Comparison of ENCODE assay signal across 8 cellular contexts in the genomic region with DNA sequence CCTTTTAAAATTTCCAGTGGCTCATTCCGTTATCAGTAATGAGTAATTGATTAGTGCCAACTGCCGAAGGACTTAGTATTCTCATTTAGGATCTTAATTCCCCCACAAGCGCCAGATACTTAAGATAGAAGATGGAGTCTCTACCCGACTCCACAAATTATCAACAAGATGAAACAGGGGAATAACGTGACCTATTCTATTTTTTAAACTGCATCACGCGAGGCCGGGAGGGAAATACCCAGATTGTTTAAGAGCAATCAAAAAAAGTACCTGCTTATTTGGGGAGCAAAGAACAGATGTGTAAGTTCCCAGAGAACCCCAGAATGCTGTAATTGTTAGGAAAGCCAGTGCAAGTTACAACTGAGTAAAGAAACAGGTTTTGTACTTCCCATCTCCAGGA. TPM values are rescaled to one million over a fixed set of nuclear protein-coding genes. Genes with fewer than 3 reads are reported as not detected.
DNase-seq lines count a peak whose midpoint lies in the region; ATAC-seq and TF ChIP-seq lines count a peak whose summit lies in the region.

No MANE protein-coding gene starts in this region.

- no peaks in the 10 kb centered on the region for H3K9me3 ChIP-seq in HAP-1
- H3K9me3 ChIP-seq in muscle layer of colon (ENCODE audit: low read length) = no peaks in the 10 kb centered on the region

- POLR2A ChIA-PET in AG04449 (lab: Yijun Ruan, JAX) = interaction anchor here (1.4 kb wide), 1 partner anchor 18 kb away, joined by 5 read pairs; no protein-coding TSS in a partner anchor

- no peak for DNase-seq in AG04449 (ENCODE audit: low read depth, low spot score)
- no peak for DNase-seq in HAP-1 (ENCODE audit: low spot score in 2 of 2)
- no peak for DNase-seq in astrocyte of the cerebellum (ENCODE audit: low read depth)
- no peak for DNase-seq in omental fat pad (ENCODE audit: low spot score)
- no peak for DNase-seq in activated CD4-positive, alpha-beta T cell treated with anti-CD3 and anti-CD28 coated beads for 1 hour

- H3K4me3 ChIP-seq in AG04449 (ENCODE audit: low read depth, low read length) (peak overlapping the region; percentile 86), HAP-1 (peak overlapping the region; percentile 67), astrocyte of the cerebellum (ENCODE audit: low read depth, low read length) (peak overlapping the region; percentile 88), muscle layer of colon (ENCODE audit: low read depth in 1 of 2, low read length in 2 of 2) (peak overlapping the region; percentile 87 to 88)

- peak overlapping the region; percentile 50 for H3K9ac ChIP-seq in muscle layer of colon (ENCODE audit: low read length)

- no peak for ATAC-seq in HG02840 (IDR thresholded peaks at IDR 0.05; ENCODE audit: low FRiP score, unreplicated experiment)
- no peak for ATAC-seq in HG02870 (IDR thresholded peaks at IDR 0.05; ENCODE audit: unreplicated experiment)
- no peak for ATAC-seq in omental fat pad (ENCODE audit: low FRiP score)

- peaks cover 13% of the 10 kb centered on the region for H3K4me1 ChIP-seq in HAP-1
- H3K4me1 ChIP-seq in muscle layer of colon (ENCODE audit: insufficient read depth, low read length) = peaks cover 4% of the 10 kb centered on the region

- CTCF ChIA-PET in AG04449 (lab: Yijun Ruan, JAX) = interaction anchor here (0.8 to 8.5 kb wide), 28 partner anchors 9 to 237 kb away, joined by 3 to 351 read pairs (median 9); a partner anchor contains a TSS

- no peaks in the 10 kb centered on the region for H3K27me3 ChIP-seq in HAP-1 (ENCODE audit: low read depth)
- no peaks in the 10 kb centered on the region for H3K27me3 ChIP-seq in muscle layer of colon (ENCODE audit: control insufficient read depth in 1 of 2, insufficient read depth in 2 of 2, low read length in 2 of 2)

- H3K36me3 ChIP-seq in HAP-1 (replicated peaks) (no peaks in the 10 kb centered on the region), muscle layer of colon (ENCODE audit: insufficient read depth, low read length) (no peaks in the 10 kb centered on the region)

- TF ChIP-seq CTCF in AG04449 (IDR thresholded peaks at IDR 0.05; ENCODE audit: insufficient read depth, low read length, missing control alignments) (no peak), astrocyte of the cerebellum (IDR thresholded peaks at IDR 0.05; ENCODE audit: low read depth, low read length, missing control alignments) (no peak), omental fat pad (IDR thresholded peaks at IDR 0.05) (no peak)

- in situ Hi-C loops in HAP-1 (cut with MboI; ENCODE audit: low sequenced_read_pairs) (loop anchor here (5.0 to 25.0 kb wide), 2 partner anchors 151 to 506 kb away; a partner anchor contains a TSS), astrocyte of the cerebellum (cut with HindIII; ENCODE audit: low sequenced_read_pairs) (no loop called here)

- H3K27ac ChIP-seq in muscle layer of colon (ENCODE audit: low read depth, low read length) = peak overlapping the region; percentile 87

RNA-seq across cellular contexts. Expression of a gene that starts 1.1 kb away (rescaled TPM):
- total RNA-seq in omental fat pad = 10 to 100 TPM; 31.4 to 53.0 (median 47.2) TPM

RNA-seq across cellular contexts. Expression of a gene that starts 29.0 kb away (rescaled TPM):
- 1 to 10 TPM; 4.7 to 9.7 (median 6.9) TPM for total RNA-seq in omental fat pad
